Comparison of ENCODE assay signal across 12 cellular contexts in the genomic region with DNA sequence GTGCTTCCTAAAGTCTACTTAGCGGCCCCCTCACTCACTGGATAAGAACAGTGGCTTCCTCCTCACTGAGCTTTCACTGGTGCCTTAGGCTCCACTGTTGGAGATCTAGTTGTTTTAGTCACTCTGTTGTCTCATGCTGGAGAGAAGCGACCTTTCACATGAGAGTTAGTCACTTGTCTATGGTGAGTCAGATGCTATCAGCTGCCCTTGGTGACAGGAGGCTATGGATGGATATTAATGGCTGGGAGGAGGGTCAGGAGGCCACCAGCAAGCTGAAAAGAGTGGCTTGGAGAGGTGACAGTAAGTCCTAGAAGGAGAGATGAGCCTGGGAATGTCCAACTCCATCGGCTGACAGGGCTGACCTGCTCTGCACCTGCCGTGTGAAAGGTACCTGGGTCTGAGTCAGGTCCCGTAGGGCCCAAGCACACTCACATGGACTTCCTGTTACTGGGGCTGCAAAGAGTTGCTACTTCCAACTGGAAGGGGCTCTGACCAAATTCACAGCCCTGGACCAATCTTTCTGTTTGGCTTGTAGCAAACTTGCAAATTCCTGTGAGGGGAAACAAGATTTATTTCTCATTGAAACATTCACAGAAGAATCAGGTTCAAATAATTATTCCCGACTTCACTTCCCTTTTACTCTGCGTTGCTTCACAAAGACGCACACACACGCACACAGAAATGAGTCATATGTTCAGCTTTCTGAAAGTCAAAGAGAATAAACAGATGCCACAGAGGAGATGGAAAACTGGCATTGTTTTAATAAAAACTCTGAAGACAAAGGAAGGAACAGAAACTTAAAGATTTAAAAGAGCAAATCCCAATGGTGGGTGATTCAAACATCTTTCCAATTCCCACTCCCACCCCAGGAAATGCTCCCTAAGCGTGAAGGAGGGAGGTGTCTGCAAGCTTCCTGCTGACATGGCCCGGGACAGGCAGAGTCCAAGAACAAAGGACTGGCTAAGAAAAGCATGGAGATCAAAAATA.
DNase-seq lines count a peak whose midpoint lies in the region; TF ChIP-seq lines count a peak whose summit lies in the region.
"Had no signal": no experiment of that assay in that cellular context is flagged by ENCODE, and none has a peak within 500 bp of the region (broad histone marks: within the 10 kb centered on the region; RNA-seq: fewer than 3 reads in every experiment).

No MANE protein-coding gene starts in this region.

- peak overlapping the region; percentile 77 to 89 for H3K27ac ChIP-seq in breast epithelium

- H3K4me3 ChIP-seq in AG04449 (ENCODE audit: low read depth, low read length) (no peak overlapping the region), breast epithelium (no peak overlapping the region), H7 (ENCODE audit: insufficient read depth, low read depth, low read length) (no peak overlapping the region)

- DNase-seq in AG04449 (ENCODE audit: low read depth, low spot score) (peak; percentile 26), HT-29 (ENCODE audit: low spot score) (peak; percentile 64), breast epithelium (ENCODE audit: low spot score in 2 of 2) (peak in 1 of 2 donors; percentile 18), H7 (no peak), G401 (ENCODE audit: low spot score) (no peak), NCI-H1436 (lab: John Stamatoyannopoulos, UW) (no peak)
- no peak for DNase-seq in stimulated activated CD4-positive, alpha-beta T cell treated with anti-CD3 and anti-CD28 coated beads, Interleukin-12 subunit alpha, Interleukin-12 subunit beta, amount 100 ng/mL, for 4 hours
- DNase-seq: activated CD4-positive, alpha-beta T cell treated with anti-CD3 and anti-CD28 coated beads, Interleukin-2, amount 50 U/mL, for 1 hour; GF-D8; hippocampal formation; stimulated activated CD4-positive, alpha-beta T cell treated with anti-CD3 and anti-CD28 coated beads, Interleukin-1b, Interleukin-23, amount 100 ng/mL, for 48 hours had no signal

- H3K27me3 ChIP-seq in breast epithelium (no peaks in the 10 kb centered on the region), H7 (ENCODE audit: control insufficient read depth, insufficient read depth, low read length) (no peaks in the 10 kb centered on the region)

- H3K4me3 Mint-ChIP-seq in nephron: no peak overlapping the region

- intact Hi-C loops in breast epithelium (cut with DNase I; ENCODE audit: low total_unique reads): loop anchor here (5.0 kb wide), 1 partner anchor 328 kb away; no protein-coding TSS in a partner anchor

- peaks cover 7% of the 10 kb centered on the region for H3K27me3 Mint-ChIP-seq in nephron (ENCODE audit: low read depth)

- peak overlapping the region in 2 of 3 experiments; percentile 35 to 52 for H3K27ac Mint-ChIP-seq in nephron

- no peaks in the 10 kb centered on the region for H3K36me3 Mint-ChIP-seq in nephron (ENCODE audit: low read depth)

- CTCF ChIA-PET in AG04449 (lab: Yijun Ruan, JAX): interaction anchor here (2.3 kb wide), 1 partner anchor 140 kb away, joined by 8 read pairs; no protein-coding TSS in a partner anchor

- TF ChIP-seq POLR2A in breast epithelium (IDR thresholded peaks at IDR 0.05): no peak

- TF ChIP-seq CTCF in AG04449 (IDR thresholded peaks at IDR 0.05; ENCODE audit: insufficient read depth, low read length, missing control alignments): no peak
- TF ChIP-seq CTCF in breast epithelium (IDR thresholded peaks at IDR 0.05): no peak
- no peak for TF ChIP-seq CTCF in nephron (IDR thresholded peaks at IDR 0.05; ENCODE audit: unreplicated experiment in 3 of 3)

- H3K36me3 ChIP-seq in breast epithelium (no peaks in the 10 kb centered on the region), H7 (replicated peaks; ENCODE audit: control insufficient read depth, insufficient read depth, low read length) (no peaks in the 10 kb centered on the region)

- H3K9me3 Mint-ChIP-seq in nephron: no peaks in the 10 kb centered on the region

- no peaks in the 10 kb centered on the region for H3K4me1 ChIP-seq in breast epithelium

- H3K9me3 ChIP-seq in breast epithelium: no peaks in the 10 kb centered on the region

- in situ Hi-C loops in G401 (cut with HindIII; ENCODE audit: low sequenced_read_pairs): no loop called here

- H3K4me1 Mint-ChIP-seq in nephron: peaks cover 12% of the 10 kb centered on the region

- POLR2A ChIA-PET in AG04449 (lab: Yijun Ruan, JAX): no interaction called here

Comparison
In these comparisons a context has a peak if more than half of its experiments do, and no peak if none do; other contexts are left out.
1. DNase-seq: peak in AG04449 (single experiment) and HT-29 (single experiment); none in H7 (single experiment), G401 (single experiment), NCI-H1436 (single experiment) and stimulated activated CD4-positive, alpha-beta T cell treated with anti-CD3 and anti-CD28 coated beads, Interleukin-12 subunit alpha, Interleukin-12 subunit beta, amount 100 ng/mL, for 4 hours (single experiment).